ENCODE assay signal across 16 cellular contexts in genomic region chr13:111911141-111911720, GRCh38.
DNase-seq lines count a peak whose midpoint lies in the region; ATAC-seq and TF ChIP-seq lines count a peak whose summit lies in the region.
"Had no signal": no experiment of that assay in that cellular context is flagged by ENCODE, and none has a peak within 500 bp of the region (broad histone marks: within the 10 kb centered on the region; RNA-seq: fewer than 3 reads in every experiment).

No MANE protein-coding gene starts in this region.

- no peak overlapping the region for H3K27ac ChIP-seq in endodermal cell (ENCODE audit: low read depth, low read length)
- no peak overlapping the region for H3K27ac ChIP-seq in CD4-positive, alpha-beta memory T cell (ENCODE audit: low read depth, low read length)

- 91 to 94% methylated on average over 11 of the region's 11 CpGs for WGBS in endodermal cell (ENCODE audit: insufficient coverage in 1 of 2, insufficient read length in 1 of 2), 2 experiments

- no peaks in the 10 kb centered on the region for H3K9me3 ChIP-seq in endodermal cell (ENCODE audit: control insufficient read depth, low read length)
- H3K9me3 ChIP-seq in CD4-positive, alpha-beta memory T cell (ENCODE audit: control insufficient read depth in 1 of 2, low read length in 2 of 2) = no peaks in the 10 kb centered on the region
- H3K9me3 ChIP-seq: Caco-2 had no signal

- H3K27ac Mint-ChIP-seq in endodermal cell (no peak overlapping the region), osteocyte (ENCODE audit: unreplicated experiment) (no peak overlapping the region)
- no peak overlapping the region for H3K27ac Mint-ChIP-seq in CD4-positive, alpha-beta memory T cell
- H3K27ac Mint-ChIP-seq: CD14-positive monocyte had no signal

- intact Hi-C loops in CD4-positive, alpha-beta memory T cell (cut with micrococcal nuclease) = no loop called here

- H3K4me1 Mint-ChIP-seq in endodermal cell (peaks cover 5% of the 10 kb centered on the region), osteocyte (ENCODE audit: unreplicated experiment) (no peaks in the 10 kb centered on the region)
- no peaks in the 10 kb centered on the region for H3K4me1 Mint-ChIP-seq in CD4-positive, alpha-beta memory T cell
- H3K4me1 Mint-ChIP-seq: CD14-positive monocyte had no signal

- TF ChIP-seq CTCF in endodermal cell (conservative IDR thresholded peaks at IDR 0.05) = no peak
- no peak for TF ChIP-seq CTCF in osteocyte (IDR thresholded peaks at IDR 0.05)

- H3K4me1 ChIP-seq in endodermal cell (ENCODE audit: control insufficient read depth, insufficient read depth, low read length) = no peaks in the 10 kb centered on the region
- H3K4me1 ChIP-seq in CD4-positive, alpha-beta memory T cell (ENCODE audit: insufficient read depth, low read length) = no peaks in the 10 kb centered on the region
- H3K4me1 ChIP-seq: Caco-2 had no signal

- ATAC-seq in GM18868 (IDR thresholded peaks at IDR 0.05; ENCODE audit: unreplicated experiment) = no peak
- ATAC-seq: HepG2 had no signal

- peak; percentile 3 for DNase-seq in 8988T
- peak; percentile 37 for DNase-seq in H7
- peak; percentile 30 for DNase-seq in endodermal cell
- peak; percentile 62 for DNase-seq in osteocyte (ENCODE audit: extremely low spot score, unreplicated experiment)
- no peak for DNase-seq in stimulated activated CD4-positive, alpha-beta T cell treated with anti-CD3 and anti-CD28 coated beads, Interleukin-2, amount 100 ng/mL, for 48 hours
- no peak for DNase-seq in CD4-positive, alpha-beta memory T cell
- DNase-seq: AML-193, Caco-2, KG1, NCI-H1436, NCI-H2029 treated with DMSO at 0.1 percent for 48 hours, NCI-H2227 treated with DMSO at 0.1 percent for 48 hours, NCI-H524 had no signal

- H3K4me3 ChIP-seq in H7 (ENCODE audit: insufficient read depth, low read depth, low read length) (no peak overlapping the region), endodermal cell (ENCODE audit: low read length) (no peak overlapping the region)
- H3K4me3 ChIP-seq in CD4-positive, alpha-beta memory T cell (ENCODE audit: low read length in 2 of 2) = no peak overlapping the region

- H3K36me3 ChIP-seq in H7 (replicated peaks; ENCODE audit: control insufficient read depth, insufficient read depth, low read length) = no peaks in the 10 kb centered on the region
- H3K36me3 ChIP-seq in endodermal cell (ENCODE audit: control insufficient read depth, insufficient read depth, low read length) = no peaks in the 10 kb centered on the region
- H3K36me3 ChIP-seq in CD4-positive, alpha-beta memory T cell (ENCODE audit: insufficient read depth, low read length) = no peaks in the 10 kb centered on the region

- H3K9me3 Mint-ChIP-seq in endodermal cell (no peaks in the 10 kb centered on the region), osteocyte (ENCODE audit: unreplicated experiment) (peaks cover 10% of the 10 kb centered on the region)
- H3K9me3 Mint-ChIP-seq in CD4-positive, alpha-beta memory T cell = peaks cover 0 to 4% (median 0%) of the 10 kb centered on the region in 8 donors

- no peaks in the 10 kb centered on the region for H3K27me3 ChIP-seq in H7 (ENCODE audit: control insufficient read depth, insufficient read depth, low read length)
- no peaks in the 10 kb centered on the region for H3K27me3 ChIP-seq in endodermal cell (ENCODE audit: control insufficient read depth, insufficient read depth, low read length, poor library complexity, severe bottlenecking)
- H3K27me3 ChIP-seq in CD4-positive, alpha-beta memory T cell (ENCODE audit: insufficient read depth, low read length) = no peaks in the 10 kb centered on the region

- H3K27me3 Mint-ChIP-seq in endodermal cell (ENCODE audit: insufficient read depth) (peaks cover 18% of the 10 kb centered on the region), osteocyte (ENCODE audit: unreplicated experiment) (no peaks in the 10 kb centered on the region)
- H3K27me3 Mint-ChIP-seq in CD4-positive, alpha-beta memory T cell = no peaks in the 10 kb centered on the region

- CTCF ChIA-PET in CD4-positive, alpha-beta memory T cell (lab: Charles Lee; ENCODE audit: partially characterized antibody) = no interaction called here

- H3K36me3 Mint-ChIP-seq in endodermal cell (ENCODE audit: low read depth) (no peaks in the 10 kb centered on the region), osteocyte (ENCODE audit: unreplicated experiment) (no peaks in the 10 kb centered on the region)
- H3K36me3 Mint-ChIP-seq in CD4-positive, alpha-beta memory T cell = no peaks in the 10 kb centered on the region
- H3K36me3 Mint-ChIP-seq: CD14-positive monocyte had no signal

- POLR2A ChIA-PET in CD4-positive, alpha-beta memory T cell (lab: Charles Lee; ENCODE audit: partially characterized antibody) = no interaction called here

- H3K4me3 Mint-ChIP-seq in endodermal cell = no peak overlapping the region
- H3K4me3 Mint-ChIP-seq in osteocyte (ENCODE audit: unreplicated experiment) = no peak overlapping the region
- no peak overlapping the region for H3K4me3 Mint-ChIP-seq in CD4-positive, alpha-beta memory T cell
- H3K4me3 Mint-ChIP-seq: CD14-positive monocyte had no signal

- H3K9ac ChIP-seq in endodermal cell (ENCODE audit: extremely low read depth, low read length, poor library complexity, severe bottlenecking) = no peak overlapping the region

Comparison
In these comparisons a context has a peak if more than half of its experiments do, and no peak if none do; other contexts are left out.
1. DNase-seq: peak in 8988T (single experiment), H7 (single experiment), endodermal cell (single experiment) and osteocyte (single experiment); none in stimulated activated CD4-positive, alpha-beta T cell treated with anti-CD3 and anti-CD28 coated beads, Interleukin-2, amount 100 ng/mL, for 48 hours (0 of 2) and CD4-positive, alpha-beta memory T cell (0 of 5).